ENCODE assay signal across 1 cellular context in the genomic region with DNA sequence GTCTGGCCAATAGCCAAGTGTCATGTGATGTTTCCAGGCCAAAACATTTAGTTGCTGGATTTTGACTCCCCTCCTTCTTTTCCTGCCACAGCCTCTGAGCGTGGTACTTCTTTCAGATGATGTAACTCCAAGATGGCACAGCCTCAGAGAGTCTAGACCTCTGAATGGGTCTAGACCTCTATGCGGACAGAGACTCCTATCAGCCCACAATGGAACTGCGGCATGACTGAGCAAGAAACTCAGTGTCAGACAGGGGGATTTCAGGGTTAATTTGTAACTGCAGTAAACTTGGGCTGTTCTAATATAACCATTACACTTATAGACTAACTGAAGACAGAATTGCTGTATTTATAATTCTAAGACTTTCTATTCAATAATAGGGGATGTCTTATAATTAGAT.
A peak's percentile ranks its signal among the peaks of the same experiment; 100 is the strongest.
TF ChIP-seq lines count a peak whose summit lies in the region.

No MANE protein-coding gene starts in this region.

TF ChIP-seq in H1, 55 proteins besides CTCF, POLR2A, EP300 and RAD21:
- peak; percentile 24; the same call in 1 of the 2 replicates for TF ChIP-seq CEBPB (IDR thresholded peaks at IDR 0.05; ENCODE audit: low read depth, low read length)
- TF ChIP-seq NRF1 (IDR thresholded peaks at IDR 0.05; ENCODE audit: low read depth, low read length) = no peak
- no peak for TF ChIP-seq RBBP5 (IDR thresholded peaks at IDR 0.05; ENCODE audit: borderline replicate concordance, low read depth, low read length)
- peak; percentile 70 for TF ChIP-seq YY1 (IDR thresholded peaks at IDR 0.05; ENCODE audit: low read depth, low read length)
- no peak for TF ChIP-seq KDM1A (IDR thresholded peaks at IDR 0.05; ENCODE audit: borderline replicate concordance, low read length)
- no peak for TF ChIP-seq JUN (IDR thresholded peaks at IDR 0.05; ENCODE audit: low read depth, low read length)
- no peak for TF ChIP-seq ASH2L (IDR thresholded peaks at IDR 0.05; ENCODE audit: low read length)
- TF ChIP-seq POU5F1 (IDR thresholded peaks at IDR 0.05; ENCODE audit: low read depth, low read length) = no peak
- peak; percentile 71; the same call in 1 of the 2 replicates for TF ChIP-seq BACH1 (IDR thresholded peaks at IDR 0.05; ENCODE audit: low read length)
- no peak for TF ChIP-seq HDAC6 (IDR thresholded peaks at IDR 0.05; ENCODE audit: low read depth, low read length)
- peak; percentile 53; the same call in 1 of the 2 replicates for TF ChIP-seq MAFK (IDR thresholded peaks at IDR 0.05; ENCODE audit: low read depth, low read length)
- no peak for TF ChIP-seq SP2 (IDR thresholded peaks at IDR 0.05; ENCODE audit: low read length)
- TF ChIP-seq, protein P1, sequence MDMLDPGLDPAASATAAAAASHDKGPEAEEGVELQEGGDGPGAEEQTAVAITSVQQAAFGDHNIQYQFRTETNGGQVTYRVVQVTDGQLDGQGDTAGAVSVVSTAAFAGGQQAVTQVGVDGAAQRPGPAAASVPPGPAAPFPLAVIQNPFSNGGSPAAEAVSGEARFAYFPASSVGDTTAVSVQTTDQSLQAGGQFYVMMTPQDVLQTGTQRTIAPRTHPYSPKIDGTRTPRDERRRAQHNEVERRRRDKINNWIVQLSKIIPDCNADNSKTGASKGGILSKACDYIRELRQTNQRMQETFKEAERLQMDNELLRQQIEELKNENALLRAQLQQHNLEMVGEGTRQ (IDR thresholded peaks at IDR 0.05; ENCODE audit: low read length) = no peak
- no peak for TF ChIP-seq CREB1 (IDR thresholded peaks at IDR 0.05)
TF ChIP-seq in H1: peak in this region for 4.
